2 cellular contexts compared by ENCODE assay signal in the genomic region with DNA sequence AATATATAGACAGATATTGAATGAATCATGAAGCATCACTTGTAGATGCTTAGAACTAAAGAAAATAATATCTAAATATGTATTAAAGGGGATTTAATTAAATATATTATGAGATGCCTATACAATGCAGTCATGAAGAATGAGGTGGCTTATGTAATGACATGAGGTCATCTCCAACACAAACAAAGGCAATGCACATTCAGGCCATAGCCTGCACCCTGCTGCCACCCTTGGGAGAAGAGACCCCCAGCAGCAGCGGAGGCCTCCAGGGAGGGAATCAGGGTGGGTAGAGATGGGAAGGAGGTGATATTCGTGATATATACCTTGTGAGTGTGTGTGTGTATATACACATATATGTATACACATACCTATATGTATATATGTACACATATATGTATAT.
TF ChIP-seq lines count a peak whose summit lies in the region.

No MANE protein-coding gene starts in this region.

TF ChIP-seq in A549, 52 proteins besides CTCF, POLR2A, EP300 and RAD21 (continued from another document):
- no peak for TF ChIP-seq HMGXB4 (CRISPR knock-in tag; IDR thresholded peaks at IDR 0.05; ENCODE audit: borderline replicate concordance)
- 0 out of 3 replicates have a peak, but pooled peaks have one; percentile 10 for TF ChIP-seq SMC3 (IDR thresholded peaks at IDR 0.05)
- TF ChIP-seq, protein P1, sequence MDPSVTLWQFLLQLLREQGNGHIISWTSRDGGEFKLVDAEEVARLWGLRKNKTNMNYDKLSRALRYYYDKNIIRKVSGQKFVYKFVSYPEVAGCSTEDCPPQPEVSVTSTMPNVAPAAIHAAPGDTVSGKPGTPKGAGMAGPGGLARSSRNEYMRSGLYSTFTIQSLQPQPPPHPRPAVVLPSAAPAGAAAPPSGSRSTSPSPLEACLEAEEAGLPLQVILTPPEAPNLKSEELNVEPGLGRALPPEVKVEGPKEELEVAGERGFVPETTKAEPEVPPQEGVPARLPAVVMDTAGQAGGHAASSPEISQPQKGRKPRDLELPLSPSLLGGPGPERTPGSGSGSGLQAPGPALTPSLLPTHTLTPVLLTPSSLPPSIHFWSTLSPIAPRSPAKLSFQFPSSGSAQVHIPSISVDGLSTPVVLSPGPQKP (IDR thresholded peaks at IDR 0.05; ENCODE audit: low read depth, low read length) = no peak

TF ChIP-seq in HEK293, 187 proteins besides CTCF, POLR2A, EP300 and RAD21 (continued from another document):
- TF ChIP-seq, protein P2, sequence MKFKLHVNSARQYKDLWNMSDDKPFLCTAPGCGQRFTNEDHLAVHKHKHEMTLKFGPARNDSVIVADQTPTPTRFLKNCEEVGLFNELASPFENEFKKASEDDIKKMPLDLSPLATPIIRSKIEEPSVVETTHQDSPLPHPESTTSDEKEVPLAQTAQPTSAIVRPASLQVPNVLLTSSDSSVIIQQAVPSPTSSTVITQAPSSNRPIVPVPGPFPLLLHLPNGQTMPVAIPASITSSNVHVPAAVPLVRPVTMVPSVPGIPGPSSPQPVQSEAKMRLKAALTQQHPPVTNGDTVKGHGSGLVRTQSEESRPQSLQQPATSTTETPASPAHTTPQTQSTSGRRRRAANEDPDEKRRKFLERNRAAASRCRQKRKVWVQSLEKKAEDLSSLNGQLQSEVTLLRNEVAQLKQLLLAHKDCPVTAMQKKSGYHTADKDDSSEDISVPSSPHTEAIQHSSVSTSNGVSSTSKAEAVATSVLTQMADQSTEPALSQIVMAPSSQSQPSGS (tag by site-specific recombination; IDR thresholded peaks at IDR 0.05; ENCODE audit: low read depth) = 0 out of 2 replicates have a peak, but pooled peaks have one; percentile 8
- TF ChIP-seq, protein P3, sequence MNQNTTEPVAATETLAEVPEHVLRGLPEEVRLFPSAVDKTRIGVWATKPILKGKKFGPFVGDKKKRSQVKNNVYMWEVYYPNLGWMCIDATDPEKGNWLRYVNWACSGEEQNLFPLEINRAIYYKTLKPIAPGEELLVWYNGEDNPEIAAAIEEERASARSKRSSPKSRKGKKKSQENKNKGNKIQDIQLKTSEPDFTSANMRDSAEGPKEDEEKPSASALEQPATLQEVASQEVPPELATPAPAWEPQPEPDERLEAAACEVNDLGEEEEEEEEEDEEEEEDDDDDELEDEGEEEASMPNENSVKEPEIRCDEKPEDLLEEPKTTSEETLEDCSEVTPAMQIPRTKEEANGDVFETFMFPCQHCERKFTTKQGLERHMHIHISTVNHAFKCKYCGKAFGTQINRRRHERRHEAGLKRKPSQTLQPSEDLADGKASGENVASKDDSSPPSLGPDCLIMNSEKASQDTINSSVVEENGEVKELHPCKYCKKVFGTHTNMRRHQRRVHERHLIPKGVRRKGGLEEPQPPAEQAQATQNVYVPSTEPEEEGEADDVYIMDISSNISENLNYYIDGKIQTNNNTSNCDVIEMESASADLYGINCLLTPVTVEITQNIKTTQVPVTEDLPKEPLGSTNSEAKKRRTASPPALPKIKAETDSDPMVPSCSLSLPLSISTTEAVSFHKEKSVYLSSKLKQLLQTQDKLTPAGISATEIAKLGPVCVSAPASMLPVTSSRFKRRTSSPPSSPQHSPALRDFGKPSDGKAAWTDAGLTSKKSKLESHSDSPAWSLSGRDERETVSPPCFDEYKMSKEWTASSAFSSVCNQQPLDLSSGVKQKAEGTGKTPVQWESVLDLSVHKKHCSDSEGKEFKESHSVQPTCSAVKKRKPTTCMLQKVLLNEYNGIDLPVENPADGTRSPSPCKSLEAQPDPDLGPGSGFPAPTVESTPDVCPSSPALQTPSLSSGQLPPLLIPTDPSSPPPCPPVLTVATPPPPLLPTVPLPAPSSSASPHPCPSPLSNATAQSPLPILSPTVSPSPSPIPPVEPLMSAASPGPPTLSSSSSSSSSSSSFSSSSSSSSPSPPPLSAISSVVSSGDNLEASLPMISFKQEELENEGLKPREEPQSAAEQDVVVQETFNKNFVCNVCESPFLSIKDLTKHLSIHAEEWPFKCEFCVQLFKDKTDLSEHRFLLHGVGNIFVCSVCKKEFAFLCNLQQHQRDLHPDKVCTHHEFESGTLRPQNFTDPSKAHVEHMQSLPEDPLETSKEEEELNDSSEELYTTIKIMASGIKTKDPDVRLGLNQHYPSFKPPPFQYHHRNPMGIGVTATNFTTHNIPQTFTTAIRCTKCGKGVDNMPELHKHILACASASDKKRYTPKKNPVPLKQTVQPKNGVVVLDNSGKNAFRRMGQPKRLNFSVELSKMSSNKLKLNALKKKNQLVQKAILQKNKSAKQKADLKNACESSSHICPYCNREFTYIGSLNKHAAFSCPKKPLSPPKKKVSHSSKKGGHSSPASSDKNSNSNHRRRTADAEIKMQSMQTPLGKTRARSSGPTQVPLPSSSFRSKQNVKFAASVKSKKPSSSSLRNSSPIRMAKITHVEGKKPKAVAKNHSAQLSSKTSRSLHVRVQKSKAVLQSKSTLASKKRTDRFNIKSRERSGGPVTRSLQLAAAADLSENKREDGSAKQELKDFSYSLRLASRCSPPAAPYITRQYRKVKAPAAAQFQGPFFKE (tag by site-specific recombination; IDR thresholded peaks at IDR 0.05; ENCODE audit: borderline replicate concordance) = no peak
